14 cellular contexts compared by ENCODE assay signal in the genomic region with DNA sequence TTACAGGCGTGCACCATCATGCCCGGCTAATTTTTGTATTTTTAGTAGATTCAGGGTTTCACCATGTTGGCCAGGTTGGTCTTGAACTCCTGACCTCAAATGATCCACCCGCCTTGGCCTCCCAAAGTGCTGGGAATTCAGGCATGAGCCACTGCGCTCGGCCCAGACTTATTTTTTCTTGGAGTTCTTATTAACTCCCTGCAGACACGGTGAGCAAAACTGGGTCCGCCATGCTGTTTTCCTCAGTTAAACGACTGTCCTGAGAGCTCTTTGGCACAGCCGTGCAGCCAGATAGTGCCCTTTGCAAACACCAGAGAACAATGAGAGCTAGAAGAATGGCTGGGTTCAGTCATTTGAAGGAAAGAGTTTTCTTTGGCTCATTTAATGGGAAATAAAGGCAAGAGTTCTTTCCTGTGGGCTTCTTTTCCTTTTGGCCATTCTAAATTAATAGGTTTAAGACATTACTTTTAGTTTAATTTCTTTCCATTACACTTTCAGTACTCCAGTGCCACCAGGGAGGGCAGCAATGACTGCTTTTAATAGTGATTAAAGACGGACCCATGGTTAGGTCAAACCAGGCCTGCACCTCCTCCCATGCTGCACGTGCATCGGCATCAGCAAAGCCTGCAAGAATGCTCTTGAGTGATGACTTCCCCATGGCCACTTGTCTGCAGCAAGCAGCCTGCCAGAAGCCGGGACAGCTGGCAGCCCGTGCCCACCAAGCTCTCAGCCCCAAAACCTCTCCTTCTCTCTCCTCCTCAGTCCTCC.
A peak's percentile ranks its signal among the peaks of the same experiment; 100 is the strongest.
DNase-seq lines count a peak whose midpoint lies in the region; ATAC-seq and TF ChIP-seq lines count a peak whose summit lies in the region.
"Had no signal": no experiment of that assay in that cellular context is flagged by ENCODE, and none has a peak within 500 bp of the region (broad histone marks: within the 10 kb centered on the region; RNA-seq: fewer than 3 reads in every experiment).

No MANE protein-coding gene starts in this region.

- no CpG with 5 or more reads among the region's 14 CpGs for WGBS in H9 (ENCODE audit: extremely low coverage, insufficient read length, low lambda C conversion rate)

- H4K20me1 ChIP-seq in H9 (ENCODE audit: control insufficient read depth, insufficient read depth, insufficient read length) (no peaks in the 10 kb centered on the region), OCI-LY3 (ENCODE audit: insufficient read depth, low read length) (no peaks in the 10 kb centered on the region), osteoblast (ENCODE audit: insufficient read depth, low read length) (no peaks in the 10 kb centered on the region)

- H3K36me3 Mint-ChIP-seq in H9 (ENCODE audit: insufficient read depth in 1 of 3, low read depth in 3 of 3) (no peaks in the 10 kb centered on the region), Calu3 (ENCODE audit: insufficient read depth, unreplicated experiment) (peaks cover under 1% of the 10 kb centered on the region)

- no peaks in the 10 kb centered on the region for H3K9me3 Mint-ChIP-seq in H9
- H3K9me3 Mint-ChIP-seq in Calu3 (ENCODE audit: low read depth, unreplicated experiment), result no peaks in the 10 kb centered on the region
- H3K9me3 Mint-ChIP-seq: central memory CD8-positive, alpha-beta T cell had no signal

- no peak overlapping the region for H4K8ac ChIP-seq in H9 (replicated peaks; ENCODE audit: insufficient read length, low read depth, low read length)

- no peak overlapping the region for H2BK12ac ChIP-seq in H9 (ENCODE audit: insufficient read length, low read depth, low read length)

- H3K23ac ChIP-seq in H9 (ENCODE audit: insufficient read length, low read depth, low read length), result no peak overlapping the region

- no peak overlapping the region for H3K18ac ChIP-seq in H9 (ENCODE audit: insufficient read length, low read depth, low read length)

- no peaks in the 10 kb centered on the region for H3K79me1 ChIP-seq in H9 (ENCODE audit: insufficient read depth, low read depth, low read length, poor library complexity, severe bottlenecking)

- H3K27me3 ChIP-seq in H9 (ENCODE audit: insufficient read depth, low read length) (no peaks in the 10 kb centered on the region), OCI-LY3 (ENCODE audit: low read depth, low read length) (no peaks in the 10 kb centered on the region), osteoblast (ENCODE audit: insufficient read depth, low read length) (no peaks in the 10 kb centered on the region)
- H3K27me3 ChIP-seq: gastrocnemius medialis had no signal

- H2BK5ac ChIP-seq in H9 (ENCODE audit: insufficient read length, low read length), result no peak overlapping the region

- H2BK15ac ChIP-seq in H9 (ENCODE audit: low read depth, low read length), result no peak overlapping the region

- no peak overlapping the region for H2AK5ac ChIP-seq in H9 (ENCODE audit: insufficient read length, low read length)

- H2BK120ac ChIP-seq in H9 (ENCODE audit: low read depth, low read length, poor library complexity, severe bottlenecking), result no peak overlapping the region

- H3K4me3 Mint-ChIP-seq in H9 (no peak overlapping the region), Calu3 (ENCODE audit: low read depth, unreplicated experiment) (no peak overlapping the region)
- H3K4me3 Mint-ChIP-seq: central memory CD8-positive, alpha-beta T cell had no signal

- no peak for TF ChIP-seq POLR2A in erythroblast (IDR thresholded peaks at IDR 0.05; ENCODE audit: low read length)

- H3K4me1 ChIP-seq in H9 (ENCODE audit: insufficient read depth, low read length) (no peaks in the 10 kb centered on the region; the same call in 1 of the 2 replicates), OCI-LY3 (ENCODE audit: low read length) (peaks cover 29% of the 10 kb centered on the region), osteoblast (ENCODE audit: insufficient read depth, low read length) (peaks cover 11% of the 10 kb centered on the region)

- H3K27me3 Mint-ChIP-seq in H9 (ENCODE audit: low read depth) (no peaks in the 10 kb centered on the region; the same call in 1 of the 2 replicates), Calu3 (ENCODE audit: unreplicated experiment) (no peaks in the 10 kb centered on the region)
- H3K27me3 Mint-ChIP-seq: central memory CD8-positive, alpha-beta T cell had no signal

- no peak overlapping the region for H3T11ph ChIP-seq in H9 (ENCODE audit: low read length)

- H3K4me3 ChIP-seq in OCI-LY3 (ENCODE audit: low read length), result no peak overlapping the region
- no peak overlapping the region for H3K4me3 ChIP-seq in osteoblast (ENCODE audit: insufficient read depth, low read length)
- H3K4me3 ChIP-seq: gastrocnemius medialis had no signal

- H3K79me2 ChIP-seq in H9 (ENCODE audit: insufficient read depth, low read length), result no peaks in the 10 kb centered on the region
- H3K79me2 ChIP-seq in OCI-LY3 (ENCODE audit: low read length), result no peaks in the 10 kb centered on the region
- no peaks in the 10 kb centered on the region for H3K79me2 ChIP-seq in osteoblast (ENCODE audit: insufficient read depth, low read length)

- H3K4ac ChIP-seq in H9 (ENCODE audit: low read depth, low read length), result no peak overlapping the region

- no peak overlapping the region for H4K91ac ChIP-seq in H9 (ENCODE audit: insufficient read length, low read depth, low read length)

- no TSS peak for BruUV-seq in Calu3 (replicated peaks; lab: Mats Ljungman, UMichigan)

- no peak overlapping the region for H3K9ac ChIP-seq in H9 (ENCODE audit: extremely low read depth, insufficient read length, low read length)
- H3K9ac ChIP-seq in OCI-LY3 (ENCODE audit: low read length), result no peak overlapping the region

- H3K23me2 ChIP-seq in H9 (ENCODE audit: insufficient read length, low read depth, low read length, poor library complexity, severe bottlenecking), result no peaks in the 10 kb centered on the region

- TF ChIP-seq CTCF in H9 (conservative IDR thresholded peaks at IDR 0.05) (peak; percentile 34; the same call in 1 of the 3 replicates), OCI-LY3 (IDR thresholded peaks at IDR 0.05; ENCODE audit: low read depth, low read length) (peak; percentile 36; the same call in 1 of the 2 replicates), osteoblast (IDR thresholded peaks at IDR 0.05; ENCODE audit: extremely low read depth, low read depth, low read length) (peak; percentile 32), Calu3 (IDR thresholded peaks at IDR 0.05; ENCODE audit: unreplicated experiment) (no peak)

- no peak overlapping the region for H3K27ac Mint-ChIP-seq in H9
- H3K27ac Mint-ChIP-seq in Calu3 (ENCODE audit: unreplicated experiment), result no peak overlapping the region

- no peaks in the 10 kb centered on the region for H3K9me3 ChIP-seq in H9 (ENCODE audit: control insufficient read depth, low read depth, low read length)
- H3K9me3 ChIP-seq in OCI-LY3 (ENCODE audit: insufficient read depth, low read length), result no peaks in the 10 kb centered on the region
- H3K9me3 ChIP-seq in osteoblast (ENCODE audit: low read depth, low read length), result no peaks in the 10 kb centered on the region
- H3K9me3 ChIP-seq: gastrocnemius medialis had no signal

- H3K27ac ChIP-seq in H9 (ENCODE audit: insufficient read length, low read depth, low read length) (no peak overlapping the region), OCI-LY3 (ENCODE audit: low read length) (no peak overlapping the region), osteoblast (ENCODE audit: low read depth, low read length) (no peak overlapping the region)
- H3K27ac ChIP-seq: gastrocnemius medialis had no signal

- no peaks in the 10 kb centered on the region for H3K36me3 ChIP-seq in OCI-LY3 (replicated peaks; ENCODE audit: low read depth, low read length)
- no peaks in the 10 kb centered on the region for H3K36me3 ChIP-seq in osteoblast (ENCODE audit: insufficient read depth, low read length)
- H3K36me3 ChIP-seq: gastrocnemius medialis had no signal

- DNase-seq in H9 (no peak), erythroblast (lab: John Stamatoyannopoulos, UW) (peak; percentile 33 to 36), osteoblast (ENCODE audit: insufficient read length, low spot score, missing footprints) (no peak), posterior vena cava (ENCODE audit: low spot score) (no peak), Calu3 (no peak)
- DNase-seq: activated T-cell treated with anti-CD3 and anti-CD28 coated beads for 4 hours, gastrocnemius medialis, mammary epithelial cell, NCI-H69, T1000 had no signal

- H3K56ac ChIP-seq in H9 (ENCODE audit: insufficient read length, low read depth, low read length), result no peak overlapping the region

- no peak overlapping the region for H2BK20ac ChIP-seq in H9 (ENCODE audit: low read depth, low read length, poor library complexity, severe bottlenecking)

- peaks cover 9 to 14% of the 10 kb centered on the region in 2 experiments for H3K4me1 Mint-ChIP-seq in H9
- H3K4me1 Mint-ChIP-seq in Calu3 (ENCODE audit: low read depth, unreplicated experiment), result peaks cover 9% of the 10 kb centered on the region

- no peak overlapping the region for H2AFZ ChIP-seq in H9 (ENCODE audit: low read length)
- no peak overlapping the region for H2AFZ ChIP-seq in OCI-LY3 (ENCODE audit: low read depth, low read length)
- H2AFZ ChIP-seq in osteoblast (ENCODE audit: low read length), result no peak overlapping the region

- CTCF ChIA-PET in Calu3 (lab: Charles Lee), result no interaction called here

- no peak for ATAC-seq in GM18873 (IDR thresholded peaks at IDR 0.05; ENCODE audit: low FRiP score, unreplicated experiment)
- ATAC-seq in GM18498 (IDR thresholded peaks at IDR 0.05; ENCODE audit: unreplicated experiment), result no peak

- H3K4me2 ChIP-seq in H9 (ENCODE audit: insufficient read depth, insufficient read length, low read length) (no peak overlapping the region), OCI-LY3 (ENCODE audit: low read length) (no peak overlapping the region), osteoblast (ENCODE audit: insufficient read depth, low read length) (no peak overlapping the region)

- intact Hi-C loops in posterior vena cava (cut with DNase I), result no loop called here
- intact Hi-C loops in Calu3 (cut with micrococcal nuclease; ENCODE audit: unreplicated experiment), result no loop called here

- no peak overlapping the region for H3K14ac ChIP-seq in H9 (ENCODE audit: insufficient read depth, low read length)

- H4K5ac ChIP-seq in H9 (ENCODE audit: insufficient read length, low read depth, low read length), result no peak overlapping the region

Comparison
In these comparisons a context has a peak if more than half of its experiments do, and no peak if none do; other contexts are left out.
1. DNase-seq: peak in erythroblast (2 of 2); none in H9 (single experiment), osteoblast (single experiment), posterior vena cava (single experiment) and Calu3 (single experiment).